8 cellular contexts compared by ENCODE assay signal in the genomic region with DNA sequence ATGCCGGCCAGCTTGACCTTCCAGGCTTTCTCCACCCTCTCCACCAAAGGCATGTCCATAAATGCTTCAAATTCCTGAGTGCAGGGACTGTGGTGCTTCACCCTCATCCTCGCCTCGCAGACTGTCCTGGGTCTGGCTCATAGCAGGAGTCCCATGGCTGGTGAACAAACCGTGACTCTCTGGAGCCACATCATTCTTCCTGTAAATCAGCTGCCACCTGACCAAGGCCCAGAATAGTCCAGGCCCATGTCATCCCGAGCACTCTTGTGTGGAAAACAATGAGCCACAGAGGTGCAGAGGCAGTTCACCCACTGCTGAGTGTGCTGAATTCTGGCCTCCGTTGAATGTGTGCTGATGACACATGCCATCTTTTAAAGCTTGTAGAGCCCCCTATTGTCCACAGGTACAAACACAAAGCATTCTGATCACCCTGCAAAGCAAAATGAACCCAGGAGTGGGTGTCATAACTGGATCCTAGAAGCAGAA.
DNase-seq lines count a peak whose midpoint lies in the region; TF ChIP-seq lines count a peak whose summit lies in the region.

No MANE protein-coding gene starts in this region.

- H3K36me3 ChIP-seq in BE2C (no peaks in the 10 kb centered on the region), liver (ENCODE audit: control insufficient read depth in 4 of 4, insufficient read depth in 3 of 4, low read depth in 1 of 4, low read length in 3 of 4) (no peaks in the 10 kb centered on the region)

- TF ChIP-seq CTCF in BE2C (IDR thresholded peaks at IDR 0.05; ENCODE audit: low read depth, low read length) (0 out of 2 replicates have a peak, but pooled peaks have one; percentile 1), astrocyte of the spinal cord (IDR thresholded peaks at IDR 0.05; ENCODE audit: low read depth, low read length) (peak; percentile 42), liver (IDR thresholded peaks at IDR 0.05; ENCODE audit: low read depth, low read length, missing input control) (no peak)

- peak; percentile 58 to 64 for TF ChIP-seq RAD21 in liver (IDR thresholded peaks at IDR 0.05)

- H3K9me3 ChIP-seq in BE2C: no peaks in the 10 kb centered on the region
- no peaks in the 10 kb centered on the region for H3K9me3 ChIP-seq in liver (ENCODE audit: control insufficient read depth in 4 of 4, low read length in 3 of 4)

- H3K9ac ChIP-seq in liver (ENCODE audit: low read depth in 1 of 2, low read length in 2 of 2): no peak overlapping the region

- H3K27me3 ChIP-seq in BE2C (no peaks in the 10 kb centered on the region), liver (ENCODE audit: control insufficient read depth in 4 of 4, insufficient read depth in 4 of 4, low read length in 3 of 4) (no peaks in the 10 kb centered on the region)

- DNase-seq in BE2C (no peak), HK-2 (ENCODE audit: unreplicated experiment) (peak; percentile 88), astrocyte of the spinal cord (ENCODE audit: low read depth, low spot score) (peak; percentile 53), putamen (ENCODE audit: low spot score) (no peak), NCI-H2171 (lab: John Stamatoyannopoulos, UW) (no peak), SIG-M5 (lab: John Stamatoyannopoulos, UW) (no peak), occipital lobe (lab: John Stamatoyannopoulos, UW) (no peak)

- H3K4me3 ChIP-seq in BE2C (ENCODE audit: low read depth, low read length) (no peak overlapping the region), astrocyte of the spinal cord (ENCODE audit: low read depth, low read length) (no peak overlapping the region), liver (ENCODE audit: low read depth in 1 of 3, low read length in 3 of 3) (no peak overlapping the region)

- peaks cover under 1% of the 10 kb centered on the region; the same call in 1 of the 2 replicates for H3K4me1 ChIP-seq in BE2C
- peaks cover 0 to 3% (median 0%) of the 10 kb centered on the region in 4 donors for H3K4me1 ChIP-seq in liver (ENCODE audit: control insufficient read depth in 4 of 4, insufficient read depth in 4 of 4, low read length in 3 of 4)

- 69% methylated on average over 6 of the region's 6 CpGs for WGBS in liver

- in situ Hi-C loops in astrocyte of the spinal cord (cut with HindIII; ENCODE audit: low sequenced_read_pairs): no loop called here

- no peak overlapping the region for H3K27ac ChIP-seq in liver (ENCODE audit: low read depth in 1 of 2, low read length in 2 of 2)

TF ChIP-seq in liver, 16 proteins besides CTCF, POLR2A, EP300 and RAD21:
- TF ChIP-seq SP1 (IDR thresholded peaks at IDR 0.05) (no peak), EGR1 (IDR thresholded peaks at IDR 0.05; ENCODE audit: low read depth in 2 of 2) (no peak), JUND (IDR thresholded peaks at IDR 0.05) (no peak), FOXA2 (IDR thresholded peaks at IDR 0.05) (no peak), RXRA (IDR thresholded peaks at IDR 0.05) (no peak), FOXA1 (IDR thresholded peaks at IDR 0.05) (no peak), HNF4A (conservative IDR thresholded peaks at IDR 0.05) (no peak), REST (IDR thresholded peaks at IDR 0.05) (no peak), HNF4G (IDR thresholded peaks at IDR 0.05) (no peak), ZBTB33 (IDR thresholded peaks at IDR 0.05) (no peak), YY1 (IDR thresholded peaks at IDR 0.05) (no peak), GABPA (IDR thresholded peaks at IDR 0.05 in 1 of 2, conservative IDR thresholded peaks at IDR 0.05 in 1 of 2) (no peak), TAF1 (conservative IDR thresholded peaks at IDR 0.05) (no peak), NR2F2 (IDR thresholded peaks at IDR 0.05) (no peak)
- TF ChIP-seq, protein P1, sequence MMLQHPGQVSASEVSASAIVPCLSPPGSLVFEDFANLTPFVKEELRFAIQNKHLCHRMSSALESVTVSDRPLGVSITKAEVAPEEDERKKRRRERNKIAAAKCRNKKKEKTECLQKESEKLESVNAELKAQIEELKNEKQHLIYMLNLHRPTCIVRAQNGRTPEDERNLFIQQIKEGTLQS (IDR thresholded peaks at IDR 0.05): no peak
- TF ChIP-seq, protein P2, sequence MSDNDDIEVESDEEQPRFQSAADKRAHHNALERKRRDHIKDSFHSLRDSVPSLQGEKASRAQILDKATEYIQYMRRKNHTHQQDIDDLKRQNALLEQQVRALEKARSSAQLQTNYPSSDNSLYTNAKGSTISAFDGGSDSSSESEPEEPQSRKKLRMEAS (IDR thresholded peaks at IDR 0.05): no peak

Comparison
In these comparisons a context has a peak if more than half of its experiments do, and no peak if none do; other contexts are left out.
1. DNase-seq: peak in HK-2 (single experiment) and astrocyte of the spinal cord (single experiment); none in BE2C (single experiment), putamen (single experiment), NCI-H2171 (single experiment), SIG-M5 (single experiment) and occipital lobe (single experiment).